ENCODE assay signal across 31 cellular contexts in genomic region chr14:34507459-34507858, GRCh38.
"Had no signal": no experiment of that assay in that cellular context is flagged by ENCODE, and none has a peak within 500 bp of the region (broad histone marks: within the 10 kb centered on the region; RNA-seq: fewer than 3 reads in every experiment).

No MANE protein-coding gene starts in this region.

- FAIRE-seq: colon, frontal cortex had no signal

- H3K36me3 ChIP-seq: adrenal gland, WERI-Rb-1 had no signal

- H3K9me3 ChIP-seq: adrenal gland, body of pancreas had no signal

- DNase-seq: activated B cell treated with CpG ODN at 0.5 μM for 24 hours; activated CD4-positive, alpha-beta memory T cell treated with anti-CD3 and anti-CD28 coated beads for 36 hours; activated CD4-positive, alpha-beta T cell treated with anti-CD3 and anti-CD28 coated beads for 36 hours; activated CD4-positive, alpha-beta T cell treated with anti-CD3 and anti-CD28 coated beads, Interleukin-2, amount 10 ng/mL, durations not matched to agents 24 days and 14 days; activated CD8-positive, alpha-beta memory T cell treated with anti-CD3 and anti-CD28 coated beads, Interleukin-2, amount 10 ng/mL, durations not matched to agents 7 days and 5 days; activated CD8-positive, alpha-beta memory T cell treated with anti-CD3 and anti-CD28 coated beads, Interleukin-2, amount 50 U/mL, for 4 hours; activated CD8-positive, alpha-beta T cell treated with anti-CD3 and anti-CD28 coated beads, Interleukin-2, amount 10 ng/mL, durations not matched to agents 7 days and 5 days; activated effector memory CD4-positive, alpha-beta T cell treated with anti-CD3 and anti-CD28 coated beads, Interleukin-2, amount 50 U/mL, for 16 hours; activated naive CD4-positive, alpha-beta T cell treated with anti-CD3 and anti-CD28 coated beads for 36 hours; activated naive CD8-positive, alpha-beta T cell treated with anti-CD3 and anti-CD28 coated beads for 36 hours; activated naive CD8-positive, alpha-beta T cell treated with anti-CD3 and anti-CD28 coated beads, Interleukin-2, amount 50 U/mL, for 24 hours; activated T-cell treated with anti-CD3 and anti-CD28 coated beads, Interleukin-2, amount 50 U/mL, for 1 hour; activated T-cell treated with anti-CD3 and anti-CD28 coated beads, Interleukin-2, amount 50 U/mL, for 48 hours; adrenal gland; amygdala; aorta; body of pancreas; caudate nucleus; dorsolateral prefrontal cortex; effector memory CD4-positive, alpha-beta T cell; endodermal cell; foreskin fibroblast; head of caudate nucleus; T-helper 1 cell; T-helper 17 cell; T1000; WERI-Rb-1 had no signal

- H3K27ac ChIP-seq: adrenal gland, body of pancreas, dorsolateral prefrontal cortex, WERI-Rb-1 had no signal

- ATAC-seq: activated CD4-positive, alpha-beta T cell treated with anti-CD3 and anti-CD28 coated beads for 36 hours; activated CD4-positive, CD25-positive, alpha-beta regulatory T cell treated with anti-CD3 and anti-CD28 coated beads, Interleukin-2, amount 50 U/mL, for 24 hours; activated CD8-positive, alpha-beta memory T cell treated with anti-CD3 and anti-CD28 coated beads, Interleukin-2, amount 10 ng/mL, durations not matched to agents 7 days and 5 days; activated CD8-positive, alpha-beta T cell treated with anti-CD3 and anti-CD28 coated beads, Interleukin-2, amount 10 ng/mL, durations not matched to agents 7 days and 5 days; activated naive CD8-positive, alpha-beta T cell treated with anti-CD3 and anti-CD28 coated beads, Interleukin-2, amount 50 U/mL, for 24 hours; body of pancreas; esophagus mucosa; T-helper 17 cell had no signal

- H3K4me3 ChIP-seq: adrenal gland, body of pancreas, dorsolateral prefrontal cortex had no signal

- H3K4me1 ChIP-seq: adrenal gland, body of pancreas had no signal

- H3K27me3 ChIP-seq: adrenal gland, body of pancreas, dorsolateral prefrontal cortex had no signal
